ENCODE assay signal across 1 cellular context in genomic region chr19:3599776-3600183, GRCh38.
TF ChIP-seq lines count a peak whose summit lies in the region.

No MANE protein-coding gene starts in this region.

TF ChIP-seq in SK-N-SH, 30 proteins besides CTCF, POLR2A, EP300 and RAD21 (continued from another document):
- TF ChIP-seq USF2 (IDR thresholded peaks at IDR 0.05; ENCODE audit: borderline replicate concordance, low read depth, low read length) (no peak), NFIC (IDR thresholded peaks at IDR 0.05; ENCODE audit: borderline replicate concordance) (no peak), FOXM1 (IDR thresholded peaks at IDR 0.05; ENCODE audit: low read depth) (no peak)
